8 cellular contexts compared by ENCODE assay signal in genomic region chr1:228471762-228472398, GRCh38. TPM values are rescaled to one million over a fixed set of nuclear protein-coding genes. Genes with fewer than 3 reads are reported as not detected.
A peak's percentile ranks its signal among the peaks of the same experiment; 100 is the strongest.
DNase-seq lines count a peak whose midpoint lies in the region; ATAC-seq and TF ChIP-seq lines count a peak whose summit lies in the region.

No MANE protein-coding gene starts in this region.

- intact Hi-C loops in MCF 10A (cut with micrococcal nuclease), result no loop called here
- intact Hi-C loops in breast epithelium (cut with DNase I; ENCODE audit: low total_unique reads), result no loop called here

- no peak overlapping the region for H3K4me3 Mint-ChIP-seq in MCF 10A (ENCODE audit: unreplicated experiment)
- no peak overlapping the region for H3K4me3 Mint-ChIP-seq in stimulated activated naive CD8-positive, alpha-beta T cell treated with anti-CD3 and anti-CD28 coated beads, Interleukin-15, amount 100 ng/mL, for 72 hours

- TF ChIP-seq EP300 in Ishikawa (IDR thresholded peaks at IDR 0.05; ENCODE audit: borderline replicate concordance), result no peak

- ATAC-seq in stimulated activated naive CD8-positive, alpha-beta T cell treated with anti-CD3 and anti-CD28 coated beads, Interleukin-15, amount 100 ng/mL, for 72 hours, result peak; percentile 83
- ATAC-seq in HG03457 (IDR thresholded peaks at IDR 0.05; ENCODE audit: unreplicated experiment), result no peak

- H3K4me3 ChIP-seq in breast epithelium (no peak overlapping the region), fibroblast of villous mesenchyme (ENCODE audit: low read depth, low read length) (no peak overlapping the region)

- TF ChIP-seq POLR2A in breast epithelium (IDR thresholded peaks at IDR 0.05), result no peak

- peaks cover 23% of the 10 kb centered on the region for H3K27me3 Mint-ChIP-seq in MCF 10A (ENCODE audit: insufficient read depth, unreplicated experiment)
- peaks cover 55% of the 10 kb centered on the region for H3K27me3 Mint-ChIP-seq in stimulated activated naive CD8-positive, alpha-beta T cell treated with anti-CD3 and anti-CD28 coated beads, Interleukin-15, amount 100 ng/mL, for 72 hours

- DNase-seq in MCF 10A (ENCODE audit: unreplicated experiment), result peak; percentile 81
- DNase-seq in breast epithelium (ENCODE audit: low spot score in 2 of 2), result no peak
- DNase-seq in SW480 (ENCODE audit: low spot score), result peak; percentile 66
- peak; percentile 68 for DNase-seq in fibroblast of villous mesenchyme (ENCODE audit: low read depth)
- peak; percentile 33 to 36 for DNase-seq in stimulated activated naive CD8-positive, alpha-beta T cell treated with anti-CD3 and anti-CD28 coated beads, Interleukin-15, amount 100 ng/mL, for 72 hours
- DNase-seq in NCI-H1105 treated with DMSO at 0.1 percent for 48 hours (lab: John Stamatoyannopoulos, UW), result no peak

- peak; percentile 57 for TF ChIP-seq RAD21 in Ishikawa (IDR thresholded peaks at IDR 0.05; ENCODE audit: low read depth)

- POLR2A ChIA-PET in MCF 10A (lab: Yijun Ruan, JAX), result interaction anchor here (2.2 kb wide), 1 partner anchor 15 kb away, joined by 10 read pairs; a partner anchor contains a TSS

- BruUV-seq in MCF 10A (replicated peaks; lab: Mats Ljungman, UMichigan), result no TSS peak

- no peak overlapping the region for H3K27ac Mint-ChIP-seq in MCF 10A (ENCODE audit: low read depth, unreplicated experiment)
- H3K27ac Mint-ChIP-seq in stimulated activated naive CD8-positive, alpha-beta T cell treated with anti-CD3 and anti-CD28 coated beads, Interleukin-15, amount 100 ng/mL, for 72 hours, result no peak overlapping the region

- no peak overlapping the region for H3K27ac ChIP-seq in breast epithelium

- H3K4me1 Mint-ChIP-seq in MCF 10A (ENCODE audit: insufficient read depth, unreplicated experiment), result peaks cover 6% of the 10 kb centered on the region
- peaks cover 28% of the 10 kb centered on the region for H3K4me1 Mint-ChIP-seq in stimulated activated naive CD8-positive, alpha-beta T cell treated with anti-CD3 and anti-CD28 coated beads, Interleukin-15, amount 100 ng/mL, for 72 hours

- H3K36me3 ChIP-seq in breast epithelium, result no peaks in the 10 kb centered on the region

- peak; percentile 70 for TF ChIP-seq CTCF in MCF 10A (IDR thresholded peaks at IDR 0.05; ENCODE audit: unreplicated experiment)
- no peak for TF ChIP-seq CTCF in breast epithelium (IDR thresholded peaks at IDR 0.05)
- peak; percentile 66 for TF ChIP-seq CTCF in fibroblast of villous mesenchyme (IDR thresholded peaks at IDR 0.05; ENCODE audit: insufficient read depth, low read depth, low read length)

- no peaks in the 10 kb centered on the region for H3K36me3 Mint-ChIP-seq in MCF 10A (ENCODE audit: insufficient read depth, unreplicated experiment)

- H3K9me3 ChIP-seq in breast epithelium, result no peaks in the 10 kb centered on the region

- peaks cover 0 to 36% of the 10 kb centered on the region in 2 donors for H3K27me3 ChIP-seq in breast epithelium

- CTCF ChIA-PET in MCF 10A (lab: Yijun Ruan, JAX), result interaction anchor here (0.6 to 2.0 kb wide), 12 partner anchors 8 to 1895 kb away, joined by 3 to 10 read pairs (median 3); partner anchors contain the start of gene RNF187

- no peaks in the 10 kb centered on the region for H3K4me1 ChIP-seq in breast epithelium

- no peaks in the 10 kb centered on the region for H3K9me3 Mint-ChIP-seq in MCF 10A (ENCODE audit: unreplicated experiment)
- no peaks in the 10 kb centered on the region for H3K9me3 Mint-ChIP-seq in stimulated activated naive CD8-positive, alpha-beta T cell treated with anti-CD3 and anti-CD28 coated beads, Interleukin-15, amount 100 ng/mL, for 72 hours

TF ChIP-seq in Ishikawa, 13 proteins besides CTCF, POLR2A, EP300 and RAD21:
- TF ChIP-seq REST (IDR thresholded peaks at IDR 0.05; ENCODE audit: low read depth) (no peak), TCF12 (IDR thresholded peaks at IDR 0.05; ENCODE audit: low read depth) (no peak), TAF1 (IDR thresholded peaks at IDR 0.05; ENCODE audit: low read depth) (no peak), CREB1 (IDR thresholded peaks at IDR 0.05; ENCODE audit: low read depth) (no peak), TEAD4 (IDR thresholded peaks at IDR 0.05) (no peak), YY1 (IDR thresholded peaks at IDR 0.05; ENCODE audit: low read depth) (no peak), MAX (IDR thresholded peaks at IDR 0.05) (no peak)

RNA-seq across cellular contexts. Expression of gene RNF187, which starts 15.3 kb away (rescaled TPM):
- total RNA-seq in MCF 10A (2022) (167 and 244 TPM in 2 replicates), breast epithelium (10 to 100 TPM; 26.9 to 33.7 (median 33.1) TPM), fibroblast of villous mesenchyme (41.9 and 57.3 TPM in 2 replicates)

RNA-seq across cellular contexts. Expression of gene TRIM17, which starts 55.2 kb away (rescaled TPM):
- total RNA-seq in MCF 10A (2022) (not detected in 2 replicates), breast epithelium (1 to 10 TPM in 2 of 3 donors, not detected in 1; 7.3 to 9.5 TPM), fibroblast of villous mesenchyme (under 0.01 and 0.43 TPM in 2 replicates)

Comparison
In these comparisons a context has a peak if more than half of its experiments do, and no peak if none do; other contexts are left out.
1. DNase-seq: peak in MCF 10A (single experiment), SW480 (single experiment), fibroblast of villous mesenchyme (single experiment) and stimulated activated naive CD8-positive, alpha-beta T cell treated with anti-CD3 and anti-CD28 coated beads, Interleukin-15, amount 100 ng/mL, for 72 hours (2 of 2); none in breast epithelium (0 of 2) and NCI-H1105 treated with DMSO at 0.1 percent for 48 hours (single experiment).
2. CTCF ChIP-seq: peak in MCF 10A (single experiment) and fibroblast of villous mesenchyme (single experiment); none in breast epithelium (0 of 3).